In genomic region chr1:7783178-7783711, GRCh38 we compare ENCODE assay signal across 8 cellular contexts. TPM values are rescaled to one million over a fixed set of nuclear protein-coding genes. Genes with fewer than 3 reads are reported as not detected.
DNase-seq lines count a peak whose midpoint lies in the region; ATAC-seq and TF ChIP-seq lines count a peak whose summit lies in the region.

No MANE protein-coding gene starts in this region.

- H3K4me1 Mint-ChIP-seq in WTC11: peaks cover 10% of the 10 kb centered on the region

- POLR2A ChIA-PET in WTC11 (lab: Charles Lee): no interaction called here

- H3K9me3 ChIP-seq in esophagus (ENCODE audit: control insufficient read depth in 2 of 2, insufficient read depth in 1 of 2, low read depth in 1 of 2, low read length in 1 of 2): no peaks in the 10 kb centered on the region
- no peaks in the 10 kb centered on the region for H3K9me3 ChIP-seq in mucosa of descending colon
- no peaks in the 10 kb centered on the region for H3K9me3 ChIP-seq in thyroid gland

- CTCF ChIA-PET in WTC11 (lab: Charles Lee): interaction anchor here (0.6 to 1.3 kb wide), 4 partner anchors 25 to 103 kb away, joined by 3 to 8 read pairs (median 5); no protein-coding TSS in a partner anchor

- peaks cover 40% of the 10 kb centered on the region for H3K36me3 Mint-ChIP-seq in WTC11

- H3K4me3 ChIP-seq in esophagus (ENCODE audit: low read depth in 1 of 2, low read length in 2 of 2) (peak overlapping the region; percentile 47 to 54), mucosa of descending colon (no peak overlapping the region), thyroid gland (replicated peaks in 1 of 3) (peak overlapping the region in 1 of 3 donors; percentile 43)

- no peaks in the 10 kb centered on the region for H3K27me3 ChIP-seq in esophagus (ENCODE audit: control insufficient read depth in 1 of 2, insufficient read depth in 2 of 2, low read length in 2 of 2)
- H3K27me3 ChIP-seq in thyroid gland: no peaks in the 10 kb centered on the region

- H3K27ac ChIP-seq in esophagus (ENCODE audit: low read depth in 2 of 2, low read length in 1 of 2) (peak overlapping the region; percentile 84 to 88), thyroid gland (peak overlapping the region; percentile 77 to 91 (median 85))

- 0 out of 2 replicates have a peak, but pooled peaks cover 6% of the 10 kb centered on the region for H3K9me3 Mint-ChIP-seq in WTC11

- no peak for TF ChIP-seq POLR2A in thyroid gland (IDR thresholded peaks at IDR 0.05)

- peaks cover 0 to 2% of the 10 kb centered on the region in 2 donors for H3K36me3 ChIP-seq in esophagus (ENCODE audit: control insufficient read depth in 2 of 2, insufficient read depth in 2 of 2, low read length in 1 of 2)
- no peaks in the 10 kb centered on the region for H3K36me3 ChIP-seq in mucosa of descending colon (ENCODE audit: low read depth)
- H3K36me3 ChIP-seq in thyroid gland: peaks cover 5 to 11% of the 10 kb centered on the region in 2 donors

- peak; percentile 44 for DNase-seq in activated naive CD4-positive, alpha-beta T cell treated with Interleukin-2 at 50 U/mL for 16 hours
- no peak for DNase-seq in activated naive CD4-positive, alpha-beta T cell treated with anti-CD3 and anti-CD28 coated beads, Interleukin-2, amount 50 U/mL, for 16 hours
- DNase-seq in NCI-H1105 (lab: John Stamatoyannopoulos, UW) (peak; percentile 75), WTC11 (ENCODE audit: low spot score) (peak; percentile 76), mucosa of descending colon (peak; percentile 63 to 83 (median 80)), thyroid gland (peak; percentile 81 to 82), SIG-M5 (lab: John Stamatoyannopoulos, UW) (no peak)

- peaks cover 14% of the 10 kb centered on the region for H3K27me3 Mint-ChIP-seq in WTC11 (ENCODE audit: low read depth)

- intact Hi-C loops in mucosa of descending colon (cut with DNase I, micrococcal nuclease) (no loop called here), thyroid gland (cut with DNase I) (no loop called here)

- TF ChIP-seq CTCF in WTC11 (IDR thresholded peaks at IDR 0.05) (no peak), mucosa of descending colon (IDR thresholded peaks at IDR 0.05) (no peak), thyroid gland (IDR thresholded peaks at IDR 0.05) (no peak)

- ATAC-seq in WTC11 (peak; percentile 66), mucosa of descending colon (peak; percentile 62)

- H3K4me3 Mint-ChIP-seq in WTC11: peak overlapping the region; percentile 74

- 1 to 2% methylated on average over 24 to 33 of the region's 34 CpGs for WGBS in esophagus, 2 donors
- 6% methylated on average over 20 to 23 of the region's 34 CpGs for WGBS in thyroid gland, 2 donors

- H3K4me1 ChIP-seq in esophagus (ENCODE audit: control insufficient read depth in 2 of 2, insufficient read depth in 2 of 2, low read length in 1 of 2): no peaks in the 10 kb centered on the region
- no peaks in the 10 kb centered on the region for H3K4me1 ChIP-seq in mucosa of descending colon (ENCODE audit: low read depth)
- H3K4me1 ChIP-seq in thyroid gland: peaks cover 15% of the 10 kb centered on the region in 2 donors

- no peak overlapping the region for H3K27ac Mint-ChIP-seq in WTC11

TF ChIP-seq in WTC11, 78 proteins besides CTCF, POLR2A, EP300 and RAD21 (continues in another document):
- TF ChIP-seq ZNF416 (CRISPR knock-in tag; IDR thresholded peaks at IDR 0.05) (peak; percentile 100), CREB1 (CRISPR knock-in tag; IDR thresholded peaks at IDR 0.05) (no peak), JAZF1 (CRISPR knock-in tag; IDR thresholded peaks at IDR 0.05) (no peak), TEAD1 (CRISPR knock-in tag; IDR thresholded peaks at IDR 0.05) (no peak), ATF2 (CRISPR knock-in tag; IDR thresholded peaks at IDR 0.05; ENCODE audit: borderline replicate concordance, low read depth) (no peak), SP1 (CRISPR knock-in tag; conservative IDR thresholded peaks at IDR 0.05) (0 out of 2 replicates have a peak, but pooled peaks have one; percentile 27), GRHL2 (CRISPR knock-in tag; IDR thresholded peaks at IDR 0.05; ENCODE audit: insufficient replicate concordance, severe bottlenecking) (no peak), ZNF121 (CRISPR knock-in tag; IDR thresholded peaks at IDR 0.05) (no peak), ZNF138 (CRISPR knock-in tag; conservative IDR thresholded peaks at IDR 0.05) (no peak)
- TF ChIP-seq, protein P1, sequence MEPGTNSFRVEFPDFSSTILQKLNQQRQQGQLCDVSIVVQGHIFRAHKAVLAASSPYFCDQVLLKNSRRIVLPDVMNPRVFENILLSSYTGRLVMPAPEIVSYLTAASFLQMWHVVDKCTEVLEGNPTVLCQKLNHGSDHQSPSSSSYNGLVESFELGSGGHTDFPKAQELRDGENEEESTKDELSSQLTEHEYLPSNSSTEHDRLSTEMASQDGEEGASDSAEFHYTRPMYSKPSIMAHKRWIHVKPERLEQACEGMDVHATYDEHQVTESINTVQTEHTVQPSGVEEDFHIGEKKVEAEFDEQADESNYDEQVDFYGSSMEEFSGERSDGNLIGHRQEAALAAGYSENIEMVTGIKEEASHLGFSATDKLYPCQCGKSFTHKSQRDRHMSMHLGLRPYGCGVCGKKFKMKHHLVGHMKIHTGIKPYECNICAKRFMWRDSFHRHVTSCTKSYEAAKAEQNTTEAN (CRISPR knock-in tag; IDR thresholded peaks at IDR 0.05): no peak
- TF ChIP-seq, protein P2, sequence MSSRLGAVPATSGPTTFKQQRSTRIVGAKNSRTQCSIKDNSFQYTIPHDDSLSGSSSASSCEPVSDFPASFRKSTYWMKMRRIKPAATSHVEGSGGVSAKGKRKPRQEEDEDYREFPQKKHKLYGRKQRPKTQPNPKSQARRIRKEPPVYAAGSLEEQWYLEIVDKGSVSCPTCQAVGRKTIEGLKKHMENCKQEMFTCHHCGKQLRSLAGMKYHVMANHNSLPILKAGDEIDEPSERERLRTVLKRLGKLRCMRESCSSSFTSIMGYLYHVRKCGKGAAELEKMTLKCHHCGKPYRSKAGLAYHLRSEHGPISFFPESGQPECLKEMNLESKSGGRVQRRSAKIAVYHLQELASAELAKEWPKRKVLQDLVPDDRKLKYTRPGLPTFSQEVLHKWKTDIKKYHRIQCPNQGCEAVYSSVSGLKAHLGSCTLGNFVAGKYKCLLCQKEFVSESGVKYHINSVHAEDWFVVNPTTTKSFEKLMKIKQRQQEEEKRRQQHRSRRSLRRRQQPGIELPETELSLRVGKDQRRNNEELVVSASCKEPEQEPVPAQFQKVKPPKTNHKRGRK (CRISPR knock-in tag; IDR thresholded peaks at IDR 0.05; ENCODE audit: borderline replicate concordance): no peak
- TF ChIP-seq, protein P3, sequence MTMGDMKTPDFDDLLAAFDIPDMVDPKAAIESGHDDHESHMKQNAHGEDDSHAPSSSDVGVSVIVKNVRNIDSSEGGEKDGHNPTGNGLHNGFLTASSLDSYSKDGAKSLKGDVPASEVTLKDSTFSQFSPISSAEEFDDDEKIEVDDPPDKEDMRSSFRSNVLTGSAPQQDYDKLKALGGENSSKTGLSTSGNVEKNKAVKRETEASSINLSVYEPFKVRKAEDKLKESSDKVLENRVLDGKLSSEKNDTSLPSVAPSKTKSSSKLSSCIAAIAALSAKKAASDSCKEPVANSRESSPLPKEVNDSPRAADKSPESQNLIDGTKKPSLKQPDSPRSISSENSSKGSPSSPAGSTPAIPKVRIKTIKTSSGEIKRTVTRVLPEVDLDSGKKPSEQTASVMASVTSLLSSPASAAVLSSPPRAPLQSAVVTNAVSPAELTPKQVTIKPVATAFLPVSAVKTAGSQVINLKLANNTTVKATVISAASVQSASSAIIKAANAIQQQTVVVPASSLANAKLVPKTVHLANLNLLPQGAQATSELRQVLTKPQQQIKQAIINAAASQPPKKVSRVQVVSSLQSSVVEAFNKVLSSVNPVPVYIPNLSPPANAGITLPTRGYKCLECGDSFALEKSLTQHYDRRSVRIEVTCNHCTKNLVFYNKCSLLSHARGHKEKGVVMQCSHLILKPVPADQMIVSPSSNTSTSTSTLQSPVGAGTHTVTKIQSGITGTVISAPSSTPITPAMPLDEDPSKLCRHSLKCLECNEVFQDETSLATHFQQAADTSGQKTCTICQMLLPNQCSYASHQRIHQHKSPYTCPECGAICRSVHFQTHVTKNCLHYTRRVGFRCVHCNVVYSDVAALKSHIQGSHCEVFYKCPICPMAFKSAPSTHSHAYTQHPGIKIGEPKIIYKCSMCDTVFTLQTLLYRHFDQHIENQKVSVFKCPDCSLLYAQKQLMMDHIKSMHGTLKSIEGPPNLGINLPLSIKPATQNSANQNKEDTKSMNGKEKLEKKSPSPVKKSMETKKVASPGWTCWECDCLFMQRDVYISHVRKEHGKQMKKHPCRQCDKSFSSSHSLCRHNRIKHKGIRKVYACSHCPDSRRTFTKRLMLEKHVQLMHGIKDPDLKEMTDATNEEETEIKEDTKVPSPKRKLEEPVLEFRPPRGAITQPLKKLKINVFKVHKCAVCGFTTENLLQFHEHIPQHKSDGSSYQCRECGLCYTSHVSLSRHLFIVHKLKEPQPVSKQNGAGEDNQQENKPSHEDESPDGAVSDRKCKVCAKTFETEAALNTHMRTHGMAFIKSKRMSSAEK (CRISPR knock-in tag; IDR thresholded peaks at IDR 0.05; ENCODE audit: borderline replicate concordance): no peak

RNA-seq across cellular contexts. Expression of gene PER3, which starts 0.8 kb away (rescaled TPM):
- total RNA-seq in WTC11 (2021): 8.5 to 11.1 TPM (median 9.9 TPM) in 3 replicates
- 10 to 100 TPM in 1 of 2 donors, 1 to 10 TPM in 1; 6.6 to 11.8 TPM for polyA plus RNA-seq in esophagus
- total RNA-seq in mucosa of descending colon: 10 to 100 TPM in 2 of 3 donors, 1 to 10 TPM in 1; 6.9 to 42.1 (median 14.7) TPM
- total RNA-seq in thyroid gland: 10 to 100 TPM in 3 of 4 donors, 1 to 10 TPM in 1; 8.9 to 30.9 (median 20.9) TPM

RNA-seq across cellular contexts. Expression of gene VAMP3, which starts 12.1 kb away (rescaled TPM):
- 34.7 to 50.2 TPM (median 40.2 TPM) in 3 replicates for total RNA-seq in WTC11 (2021)
- 10 to 100 TPM; 42.2 to 60.0 TPM for polyA plus RNA-seq in esophagus
- 100 to 1,000 TPM in 1 of 3 donors, 10 to 100 TPM in 2; 91.6 to 105 (median 94.3) TPM for total RNA-seq in mucosa of descending colon
- 100 to 1,000 TPM in 2 of 4 donors, 10 to 100 TPM in 2; 82.8 to 731 (median 95.2) TPM for total RNA-seq in thyroid gland

Comparison
In these comparisons a context has a peak if more than half of its experiments do, and no peak if none do; other contexts are left out.
1. DNase-seq: peak in activated naive CD4-positive, alpha-beta T cell treated with Interleukin-2 at 50 U/mL for 16 hours (single experiment), NCI-H1105 (single experiment), WTC11 (single experiment), mucosa of descending colon (3 of 3) and thyroid gland (2 of 2); none in activated naive CD4-positive, alpha-beta T cell treated with anti-CD3 and anti-CD28 coated beads, Interleukin-2, amount 50 U/mL, for 16 hours (single experiment) and SIG-M5 (single experiment).